ENCODE assay signal across 16 cellular contexts in the genomic region with DNA sequence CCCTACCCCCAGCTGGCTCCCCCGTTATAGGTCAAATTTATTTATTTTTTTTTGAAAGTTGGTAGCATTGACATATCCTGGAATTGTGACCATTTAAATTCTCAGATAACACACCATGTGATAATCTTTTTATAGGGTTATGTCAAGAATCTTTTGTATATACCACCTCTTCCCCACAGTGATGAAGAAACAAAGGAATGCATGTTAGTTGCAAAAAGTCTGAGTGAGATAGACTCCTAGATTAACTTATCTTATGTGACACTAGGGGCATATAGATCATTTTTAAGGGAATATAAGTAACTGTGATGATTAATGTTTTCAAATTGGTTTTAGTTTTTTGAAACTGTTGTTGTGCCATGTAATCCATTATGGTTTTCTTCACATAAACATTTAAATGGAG.
DNase-seq lines count a peak whose midpoint lies in the region; ATAC-seq and TF ChIP-seq lines count a peak whose summit lies in the region.
"Had no signal": no experiment of that assay in that cellular context is flagged by ENCODE, and none has a peak within 500 bp of the region (broad histone marks: within the 10 kb centered on the region; RNA-seq: fewer than 3 reads in every experiment).

No MANE protein-coding gene starts in this region.

- H3K4me3 ChIP-seq in IMR-90 (ENCODE audit: insufficient read depth, low read depth, low read length) (no peak overlapping the region), choroid plexus epithelial cell (ENCODE audit: low read depth, low read length) (no peak overlapping the region), mesendoderm (ENCODE audit: low read length) (no peak overlapping the region)
- H3K4me3 ChIP-seq: HAP-1, K562 had no signal

- intact Hi-C loops in IMR-90 (cut with micrococcal nuclease), result no loop called here

- peak; percentile 42 for DNase-seq in IMR-90
- DNase-seq in choroid plexus epithelial cell (ENCODE audit: low read depth), result peak; percentile 9
- no peak for DNase-seq in mesendoderm
- no peak for DNase-seq in stimulated activated CD4-positive, alpha-beta T cell treated with anti-CD3 and anti-CD28 coated beads, Interleukin-1b, Interleukin-23, amount 100 ng/mL, for 48 hours
- DNase-seq in OCI-M1 (lab: John Stamatoyannopoulos, UW), result no peak
- DNase-seq: ACHN; BE2C; C1 segment of cervical spinal cord; Caco-2; CD4-positive, alpha-beta T cell; GDM1 had no signal

- no peak overlapping the region for H4K8ac ChIP-seq in IMR-90 (ENCODE audit: low read depth in 2 of 2, low read length in 2 of 2)
- no peak overlapping the region for H4K8ac ChIP-seq in mesendoderm (ENCODE audit: low read depth, low read length)

- no peak overlapping the region for H2AFZ ChIP-seq in IMR-90 (replicated peaks; ENCODE audit: low read length, poor library complexity)

- no peak overlapping the region for H3K9ac ChIP-seq in IMR-90 (ENCODE audit: low read depth, low read length)
- no peak overlapping the region for H3K9ac ChIP-seq in mesendoderm (ENCODE audit: low read length)

- H2AK9ac ChIP-seq in IMR-90 (replicated peaks; ENCODE audit: low read depth, low read length, poor library complexity), result no peak overlapping the region

- CTCF ChIA-PET in IMR-90 (lab: Yijun Ruan, JAX), result no interaction called here

- no peak overlapping the region for H4K5ac ChIP-seq in IMR-90 (ENCODE audit: low read depth, low read length)
- no peak overlapping the region for H4K5ac ChIP-seq in mesendoderm (ENCODE audit: low read length)

- peaks cover 22% of the 10 kb centered on the region for H4K20me1 ChIP-seq in IMR-90 (ENCODE audit: insufficient read depth, low read length)

- H2AK5ac ChIP-seq in IMR-90 (ENCODE audit: low read depth, low read length), result no peak overlapping the region
- H2AK5ac ChIP-seq in mesendoderm (ENCODE audit: low read length), result no peak overlapping the region

- H3K27me3 ChIP-seq in IMR-90 (ENCODE audit: control insufficient read depth, insufficient read depth, low read length) (no peaks in the 10 kb centered on the region), mesendoderm (ENCODE audit: insufficient read depth, low read length, poor library complexity) (no peaks in the 10 kb centered on the region)
- H3K27me3 ChIP-seq: BE2C had no signal

- TF ChIP-seq RAD21 in IMR-90 (IDR thresholded peaks at IDR 0.05; ENCODE audit: low read length), result no peak

- H2BK120ac ChIP-seq in IMR-90 (ENCODE audit: low read depth, low read length) (no peak overlapping the region), mesendoderm (ENCODE audit: low read depth, low read length) (no peak overlapping the region)

- peaks cover 4% of the 10 kb centered on the region; the same call in 1 of the 2 replicates for H3K9me1 ChIP-seq in IMR-90 (ENCODE audit: insufficient read depth, low read length)

- no peak for TF ChIP-seq CTCF in IMR-90 (conservative IDR thresholded peaks at IDR 0.05; ENCODE audit: low read depth, low read length)
- TF ChIP-seq CTCF in choroid plexus epithelial cell (conservative IDR thresholded peaks at IDR 0.05; ENCODE audit: low read depth, low read length), result no peak

- no peak overlapping the region for H4K91ac ChIP-seq in IMR-90 (ENCODE audit: insufficient read depth, low read depth, low read length)

- H2BK5ac ChIP-seq in IMR-90 (ENCODE audit: low read depth, low read length, poor library complexity, severe bottlenecking) (no peak overlapping the region), mesendoderm (ENCODE audit: low read length) (no peak overlapping the region)

- H3K4me2 ChIP-seq in IMR-90 (ENCODE audit: low read depth, low read length) (peak overlapping the region; percentile 27; the same call in 1 of the 2 replicates), mesendoderm (ENCODE audit: low read length) (no peak overlapping the region)

- ATAC-seq in IMR-90 (ENCODE audit: low read depth) (peak; percentile 69), GM19452 (IDR thresholded peaks at IDR 0.05; ENCODE audit: unreplicated experiment) (no peak), HG02981 (IDR thresholded peaks at IDR 0.05; ENCODE audit: unreplicated experiment) (no peak)
- ATAC-seq: K562 had no signal

- no TSS peak for BruUV-seq in IMR-90 (replicated peaks; lab: Mats Ljungman, UMichigan)

- H3K36me3 ChIP-seq in IMR-90 (ENCODE audit: control insufficient read depth, insufficient read depth, low read length) (peaks cover 9% of the 10 kb centered on the region), mesendoderm (ENCODE audit: control insufficient read depth, insufficient read depth, low read length) (no peaks in the 10 kb centered on the region)
- H3K36me3 ChIP-seq: BE2C had no signal

- POLR2A ChIA-PET in IMR-90 (lab: Charles Lee; ENCODE audit: unreplicated experiment), result no interaction called here

- dilution Hi-C loops in IMR-90 (cut with HindIII; ENCODE audit: low sequenced_read_pairs, unreplicated experiment), result no loop called here

- H3K14ac ChIP-seq in IMR-90 (replicated peaks; ENCODE audit: low read depth, low read length), result no peak overlapping the region

- H2BK20ac ChIP-seq in IMR-90 (ENCODE audit: low read depth, low read length), result no peak overlapping the region

- no peak overlapping the region for H3K4ac ChIP-seq in IMR-90 (ENCODE audit: low read depth, low read length)
- H3K4ac ChIP-seq in mesendoderm (ENCODE audit: low read depth, low read length), result no peak overlapping the region

- H3K56ac ChIP-seq in IMR-90 (ENCODE audit: extremely low read depth, insufficient read depth, low read length) (no peak overlapping the region), mesendoderm (ENCODE audit: low read length) (no peak overlapping the region)

- H3K23ac ChIP-seq in IMR-90 (ENCODE audit: low read depth, low read length) (no peak overlapping the region), mesendoderm (ENCODE audit: low read length) (no peak overlapping the region)

- no peak for TF ChIP-seq POLR2A in IMR-90 (IDR thresholded peaks at IDR 0.05; ENCODE audit: low read depth, low read length)

- no CpG with 5 or more reads among the region's 1 CpG for WGBS in IMR-90 (ENCODE audit: extremely low coverage in 2 of 2, insufficient read length in 1 of 2), 2 experiments
- WGBS in mesendoderm (ENCODE audit: extremely low coverage, insufficient coverage, low lambda C conversion rate), result no CpG with 5 or more reads among the region's 1 CpG

- H2BK15ac ChIP-seq in IMR-90 (ENCODE audit: low read depth, low read length), result no peak overlapping the region
- no peak overlapping the region for H2BK15ac ChIP-seq in mesendoderm (replicated peaks; ENCODE audit: low read depth)

- in situ Hi-C loops in IMR-90 (cut with MboI; ENCODE audit: low sequenced_read_pairs), result no loop called here

- H3K79me1 ChIP-seq in IMR-90 (ENCODE audit: low read depth in 1 of 2, low read length in 2 of 2), result peaks cover 44 to 72% of the 10 kb centered on the region in 2 experiments
- H3K79me1 ChIP-seq in mesendoderm (ENCODE audit: low read length), result peaks cover 9% of the 10 kb centered on the region

- H3K18ac ChIP-seq in IMR-90 (ENCODE audit: low read depth, low read length) (no peak overlapping the region), mesendoderm (ENCODE audit: low read length) (no peak overlapping the region)

- H3K27ac ChIP-seq in IMR-90 (ENCODE audit: insufficient read depth, low read length) (no peak overlapping the region), mesendoderm (ENCODE audit: low read depth, low read length) (peak overlapping the region; percentile 36)
- H3K27ac ChIP-seq: HL-60 had no signal

- H3K4me1 ChIP-seq in IMR-90 (ENCODE audit: control insufficient read depth, insufficient read depth, low read length), result peaks cover 5% of the 10 kb centered on the region
- H3K4me1 ChIP-seq in mesendoderm (ENCODE audit: control insufficient read depth, low read depth, low read length), result no peaks in the 10 kb centered on the region
- H3K4me1 ChIP-seq: BE2C, Caco-2 had no signal

- no peaks in the 10 kb centered on the region for H3K9me3 ChIP-seq in IMR-90 (ENCODE audit: control insufficient read depth, insufficient read depth, low read length)
- H3K9me3 ChIP-seq: BE2C, Caco-2, HAP-1 had no signal

- H3K79me2 ChIP-seq in mesendoderm (ENCODE audit: control insufficient read depth, insufficient read depth, low read length), result peaks cover 4% of the 10 kb centered on the region

TF ChIP-seq in IMR-90, 13 proteins besides CTCF, POLR2A, EP300 and RAD21:
- no peak for TF ChIP-seq FOS (IDR thresholded peaks at IDR 0.05; ENCODE audit: low read depth, low read length)
- no peak for TF ChIP-seq BHLHE40 (IDR thresholded peaks at IDR 0.05; ENCODE audit: low read depth, low read length)
- no peak for TF ChIP-seq MAFK (IDR thresholded peaks at IDR 0.05; ENCODE audit: low read depth, low read length)
- TF ChIP-seq, protein P1, sequence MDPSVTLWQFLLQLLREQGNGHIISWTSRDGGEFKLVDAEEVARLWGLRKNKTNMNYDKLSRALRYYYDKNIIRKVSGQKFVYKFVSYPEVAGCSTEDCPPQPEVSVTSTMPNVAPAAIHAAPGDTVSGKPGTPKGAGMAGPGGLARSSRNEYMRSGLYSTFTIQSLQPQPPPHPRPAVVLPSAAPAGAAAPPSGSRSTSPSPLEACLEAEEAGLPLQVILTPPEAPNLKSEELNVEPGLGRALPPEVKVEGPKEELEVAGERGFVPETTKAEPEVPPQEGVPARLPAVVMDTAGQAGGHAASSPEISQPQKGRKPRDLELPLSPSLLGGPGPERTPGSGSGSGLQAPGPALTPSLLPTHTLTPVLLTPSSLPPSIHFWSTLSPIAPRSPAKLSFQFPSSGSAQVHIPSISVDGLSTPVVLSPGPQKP (IDR thresholded peaks at IDR 0.05; ENCODE audit: borderline replicate concordance, low read depth, low read length), result no peak
- TF ChIP-seq NFE2L2 (IDR thresholded peaks at IDR 0.05; ENCODE audit: low read depth, low read length), result no peak
- no peak for TF ChIP-seq CHD1 (IDR thresholded peaks at IDR 0.05; ENCODE audit: low read depth, low read length)
- TF ChIP-seq SMC3 (IDR thresholded peaks at IDR 0.05; ENCODE audit: low read depth, low read length), result no peak
- TF ChIP-seq USF2 (IDR thresholded peaks at IDR 0.05; ENCODE audit: low read depth, low read length), result no peak

Comparison
In these comparisons a context has a peak if more than half of its experiments do, and no peak if none do; other contexts are left out.
1. DNase-seq: peak in IMR-90 (single experiment) and choroid plexus epithelial cell (single experiment); none in mesendoderm (single experiment), stimulated activated CD4-positive, alpha-beta T cell treated with anti-CD3 and anti-CD28 coated beads, Interleukin-1b, Interleukin-23, amount 100 ng/mL, for 48 hours (single experiment) and OCI-M1 (single experiment).